In the genomic region with DNA sequence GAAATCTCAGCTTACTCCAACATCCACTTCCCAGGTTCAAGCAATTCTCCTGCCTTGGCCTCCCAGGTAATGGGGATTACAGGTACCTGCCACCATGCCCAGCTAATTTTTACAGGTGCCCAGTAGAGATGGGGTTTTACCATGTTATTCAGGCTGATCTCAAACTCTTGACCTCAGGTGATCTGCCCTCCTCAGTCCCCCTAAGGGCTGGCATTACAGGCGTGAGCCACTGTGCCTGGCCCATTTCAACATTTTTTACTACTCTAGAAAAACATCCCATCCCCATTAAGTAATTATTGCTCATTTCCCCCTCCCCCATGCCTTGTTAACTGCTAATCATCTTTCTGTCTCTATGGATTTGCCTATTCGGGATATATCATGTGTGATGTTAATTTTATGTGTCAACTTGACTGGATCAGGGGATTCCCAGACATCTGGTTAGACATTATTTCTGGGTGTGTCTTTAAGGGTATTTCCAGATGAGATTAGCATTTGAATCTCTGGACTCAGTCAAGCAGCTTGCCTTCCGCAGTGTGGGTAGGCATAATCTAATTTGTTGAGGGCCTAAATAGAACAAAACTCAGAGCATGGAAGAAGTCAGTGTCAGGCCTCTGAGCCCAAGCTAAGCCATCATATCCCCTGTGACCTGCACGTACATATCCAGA, we compare ENCODE assay signal across 32 cellular contexts. TPM values are rescaled to one million over a fixed set of nuclear protein-coding genes. Genes with fewer than 3 reads are reported as not detected.
DNase-seq lines count a peak whose midpoint lies in the region; ATAC-seq and TF ChIP-seq lines count a peak whose summit lies in the region.
"Had no signal": no experiment of that assay in that cellular context is flagged by ENCODE, and none has a peak within 500 bp of the region (broad histone marks: within the 10 kb centered on the region; RNA-seq: fewer than 3 reads in every experiment).

No MANE protein-coding gene starts in this region.

- no peaks in the 10 kb centered on the region for H3K4me1 Mint-ChIP-seq in chondrocyte (ENCODE audit: low read depth)
- H3K4me1 Mint-ChIP-seq: natural killer cell, T-cell had no signal

- no peak overlapping the region for H3K27ac Mint-ChIP-seq in chondrocyte (ENCODE audit: unreplicated experiment)
- H3K27ac Mint-ChIP-seq: activated CD8-positive, alpha-beta T cell treated with anti-CD3 and anti-CD28 coated beads, Interleukin-2, amount 10 ng/mL, durations not matched to agents 7 days and 5 days; effector memory CD8-positive, alpha-beta T cell; natural killer cell; T-cell had no signal

- H3K9me3 Mint-ChIP-seq in chondrocyte (ENCODE audit: low read depth), result no peaks in the 10 kb centered on the region
- H3K9me3 Mint-ChIP-seq: effector memory CD8-positive, alpha-beta T cell; natural killer cell; T-cell had no signal

- peak; percentile 50 for ATAC-seq in GM19023 (IDR thresholded peaks at IDR 0.05; ENCODE audit: unreplicated experiment)
- ATAC-seq in foreskin keratinocyte, result peak; percentile 64
- ATAC-seq in omental fat pad (ENCODE audit: low FRiP score), result no peak
- ATAC-seq: A549; activated CD8-positive, alpha-beta T cell treated with anti-CD3 and anti-CD28 coated beads, Interleukin-2, amount 10 ng/mL, durations not matched to agents 7 days and 5 days; effector memory CD8-positive, alpha-beta T cell; gastrocnemius medialis; natural killer cell; T-cell had no signal

- H3K36me3 ChIP-seq in GM06990 (ENCODE audit: control insufficient read depth, insufficient read depth, low read length) (no peaks in the 10 kb centered on the region), OCI-LY3 (replicated peaks; ENCODE audit: low read depth, low read length) (no peaks in the 10 kb centered on the region)
- H3K36me3 ChIP-seq: esophagus muscularis mucosa, gastrocnemius medialis, left ventricle myocardium inferior, vagina had no signal

- no peaks in the 10 kb centered on the region for H3K36me3 Mint-ChIP-seq in chondrocyte (ENCODE audit: low read depth)
- H3K36me3 Mint-ChIP-seq: natural killer cell, T-cell had no signal

- H3K27me3 Mint-ChIP-seq in chondrocyte (ENCODE audit: low read depth), result peaks cover 24% of the 10 kb centered on the region

- H3K9ac ChIP-seq in OCI-LY3 (ENCODE audit: low read length), result peak overlapping the region; percentile 24; the same call in 1 of the 2 replicates

- TF ChIP-seq CTCF in GM06990 (IDR thresholded peaks at IDR 0.05; ENCODE audit: insufficient read depth, low read length, poor library complexity, severe bottlenecking), result no peak
- no peak for TF ChIP-seq CTCF in OCI-LY3 (IDR thresholded peaks at IDR 0.05; ENCODE audit: low read depth, low read length)
- no peak for TF ChIP-seq CTCF in foreskin keratinocyte (conservative IDR thresholded peaks at IDR 0.05)
- no peak for TF ChIP-seq CTCF in omental fat pad (IDR thresholded peaks at IDR 0.05)
- no peak for TF ChIP-seq CTCF in chondrocyte (IDR thresholded peaks at IDR 0.05)

- H4K20me1 ChIP-seq in OCI-LY3 (ENCODE audit: insufficient read depth, low read length), result no peaks in the 10 kb centered on the region

- H2AFZ ChIP-seq in OCI-LY3 (ENCODE audit: low read depth, low read length), result peak overlapping the region; percentile 62; the same call in 1 of the 2 replicates
- H2AFZ ChIP-seq: PC-9 had no signal

- H3K4me3 Mint-ChIP-seq in chondrocyte (ENCODE audit: unreplicated experiment), result no peak overlapping the region
- H3K4me3 Mint-ChIP-seq: activated CD8-positive, alpha-beta T cell treated with anti-CD3 and anti-CD28 coated beads, Interleukin-2, amount 10 ng/mL, durations not matched to agents 7 days and 5 days; effector memory CD8-positive, alpha-beta T cell; natural killer cell; T-cell had no signal

- H3K4me3 ChIP-seq in GM06990 (replicated peaks; ENCODE audit: low read depth, low read length), result no peak overlapping the region
- no peak overlapping the region for H3K4me3 ChIP-seq in OCI-LY3 (ENCODE audit: low read length)
- H3K4me3 ChIP-seq: A549, coronary artery, esophagus muscularis mucosa, gastrocnemius medialis, left ventricle myocardium inferior, PC-9, smooth muscle cell, testis, vagina had no signal

- peaks cover 18% of the 10 kb centered on the region for H3K4me1 ChIP-seq in OCI-LY3 (ENCODE audit: low read length)
- no peaks in the 10 kb centered on the region for H3K4me1 ChIP-seq in foreskin keratinocyte

- DNase-seq in GM06990 (ENCODE audit: extremely low read depth, insufficient read length), result peak; percentile 46
- peak; percentile 34 to 41 for DNase-seq in foreskin keratinocyte
- no peak for DNase-seq in omental fat pad (ENCODE audit: low spot score)
- DNase-seq in activated gamma-delta T cell treated with Interleukin-2 at 50 U/mL for 16 hours, result no peak
- DNase-seq in NK-92 (lab: John Stamatoyannopoulos, UW; ENCODE audit: unreplicated experiment), result no peak
- no peak for DNase-seq in chondrocyte (ENCODE audit: low spot score)
- DNase-seq: activated CD8-positive, alpha-beta T cell treated with anti-CD3 and anti-CD28 coated beads, Interleukin-2, amount 10 ng/mL, durations not matched to agents 7 days and 5 days; activated naive CD4-positive, alpha-beta T cell treated with Interleukin-2 at 50 U/mL for 16 hours; activated T-cell treated with anti-CD3 and anti-CD28 coated beads, Interleukin-2, amount 50 U/mL, for 1 hour; DMS53; effector memory CD8-positive, alpha-beta T cell; gastrocnemius medialis; GF-D8; left ventricle myocardium inferior; midbrain; natural killer cell; NCI-H1092; NCI-H187 treated with DMSO at 0.1 percent for 48 hours; NCI-H2227 treated with DMSO at 0.1 percent for 48 hours; PC-9; stimulated activated CD4-positive, alpha-beta T cell treated with anti-CD3 and anti-CD28 coated beads, Interleukin-2, amount 100 ng/mL, for 48 hours; stimulated activated naive CD4-positive, alpha-beta T cell; T-cell; testis had no signal

- no peaks in the 10 kb centered on the region for H3K27me3 ChIP-seq in GM06990 (replicated peaks; ENCODE audit: control insufficient read depth, insufficient read depth, low read length)
- H3K27me3 ChIP-seq in OCI-LY3 (ENCODE audit: low read depth, low read length), result no peaks in the 10 kb centered on the region
- peaks cover 35% of the 10 kb centered on the region for H3K27me3 ChIP-seq in foreskin keratinocyte
- H3K27me3 ChIP-seq: testis, vagina had no signal

- H3K27ac ChIP-seq in OCI-LY3 (ENCODE audit: low read length), result peak overlapping the region; percentile 70
- no peak overlapping the region for H3K27ac ChIP-seq in foreskin keratinocyte
- H3K27ac ChIP-seq: A549, coronary artery, esophagus muscularis mucosa, gastrocnemius medialis, left ventricle myocardium inferior, PC-9, testis, vagina had no signal

- peak overlapping the region; percentile 55 for H3K4me2 ChIP-seq in OCI-LY3 (ENCODE audit: low read length)
- H3K4me2 ChIP-seq: A549, PC-9, smooth muscle cell had no signal

- H3K9me3 ChIP-seq in OCI-LY3 (ENCODE audit: insufficient read depth, low read length), result no peaks in the 10 kb centered on the region
- H3K9me3 ChIP-seq: A549, esophagus muscularis mucosa, gastrocnemius medialis, left ventricle myocardium inferior, testis, vagina had no signal

- no peaks in the 10 kb centered on the region for H3K79me2 ChIP-seq in OCI-LY3 (ENCODE audit: low read length)

RNA-seq across cellular contexts. Expression of a gene that starts 33.0 kb away (rescaled TPM):
- under 0.01 TPM in 2 replicates for total RNA-seq in foreskin keratinocyte
- polyA plus RNA-seq in foreskin keratinocyte, result 0.01 TPM in 1 of 2 replicates, not detected in the other
- total RNA-seq in omental fat pad, result under 1 TPM in 1 of 4 donors, not detected in 3; under 0.01 TPM
- total RNA-seq in chondrocyte, result 0.30 to 0.53 TPM (median 0.33 TPM) in 3 replicates
- total RNA-seq: activated CD8-positive, alpha-beta T cell treated with anti-CD3 and anti-CD28 coated beads, Interleukin-2, amount 10 ng/mL, durations not matched to agents 7 days and 5 days; gastrocnemius medialis; LHCN-M2; natural killer cell; vagina had no signal
- polyA plus RNA-seq: smooth muscle cell had no signal

RNA-seq across cellular contexts. Expression of a gene that starts 37.6 kb away (rescaled TPM):
- total RNA-seq in foreskin keratinocyte (33.8 and 39.7 TPM in 2 replicates), omental fat pad (10 to 100 TPM; 51.9 to 73.1 (median 69.5) TPM), chondrocyte (56.6 to 67.0 TPM (median 57.6 TPM) in 3 replicates)
- 22.2 and 23.0 TPM in 2 replicates for polyA plus RNA-seq in foreskin keratinocyte

Comparison
In these comparisons a context has a peak if more than half of its experiments do, and no peak if none do; other contexts are left out.
1. DNase-seq: peak in GM06990 (single experiment) and foreskin keratinocyte (2 of 2); none in omental fat pad (single experiment), activated gamma-delta T cell treated with Interleukin-2 at 50 U/mL for 16 hours (single experiment), NK-92 (single experiment) and chondrocyte (single experiment).